Comparison of ENCODE assay signal across 1 cellular context in genomic region chr14:69152944-69153847, GRCh38.
TF ChIP-seq lines count a peak whose summit lies in the region.

Gene DCAF5, minus strand, starts transcription at chr14:69153119. Its CDS starts 141 bp downstream, at chr14:69152978.

TF ChIP-seq in K562, 482 proteins besides CTCF, POLR2A, EP300 and RAD21 (continued from another document and continues in another):
- peak in 1 of 2 experiments; percentile 37; a peak in 2 of 4 replicates for TF ChIP-seq MNT (conservative IDR thresholded peaks at IDR 0.05)
- TF ChIP-seq ZNF609 (CRISPR knock-in tag; IDR thresholded peaks at IDR 0.05; ENCODE audit: borderline replicate concordance), result no peak
- TF ChIP-seq SAFB2 (IDR thresholded peaks at IDR 0.05; ENCODE audit: borderline replicate concordance, low read depth, low read length, severe bottlenecking), result no peak
- no peak for TF ChIP-seq NCOA2 (IDR thresholded peaks at IDR 0.05; ENCODE audit: partially characterized antibody in 2 of 2)
- TF ChIP-seq ZSCAN32 (CRISPR knock-in tag; IDR thresholded peaks at IDR 0.05), result no peak
- TF ChIP-seq CBX3 (IDR thresholded peaks at IDR 0.05; ENCODE audit: borderline replicate concordance in 1 of 2, low read length in 2 of 2), result no peak
- TF ChIP-seq ZNF175 (CRISPR knock-in tag; IDR thresholded peaks at IDR 0.05; ENCODE audit: low read depth), result no peak
- no peak for TF ChIP-seq PRDM10 (IDR thresholded peaks at IDR 0.05; ENCODE audit: partially characterized antibody)
- no peak for TF ChIP-seq NR1H2 (CRISPR knock-in tag; IDR thresholded peaks at IDR 0.05)
- no peak for TF ChIP-seq NR2C2 (CRISPR knock-in tag; IDR thresholded peaks at IDR 0.05)
- no peak for TF ChIP-seq NR2C2 (tag; IDR thresholded peaks at IDR 0.05)
- TF ChIP-seq ZNF212 (CRISPR knock-in tag; IDR thresholded peaks at IDR 0.05), result no peak
- TF ChIP-seq PBX2 (CRISPR knock-in tag; IDR thresholded peaks at IDR 0.05; ENCODE audit: low read depth), result no peak
- no peak for TF ChIP-seq PBX2 (tag; conservative IDR thresholded peaks at IDR 0.05; ENCODE audit: low read depth)
- TF ChIP-seq RBM22 (IDR thresholded peaks at IDR 0.05; ENCODE audit: low read depth, low read length, poor library complexity, severe bottlenecking), result no peak
- TF ChIP-seq ZNF232 (CRISPR knock-in tag; IDR thresholded peaks at IDR 0.05), result no peak
- TF ChIP-seq BACH1 (tag; IDR thresholded peaks at IDR 0.05), result no peak
- TF ChIP-seq MYBL2 (IDR thresholded peaks at IDR 0.05; ENCODE audit: low read depth), result no peak
- no peak for TF ChIP-seq MYBL2 (CRISPR knock-in tag; IDR thresholded peaks at IDR 0.05; ENCODE audit: borderline replicate concordance)
- TF ChIP-seq ETS2 (tag; IDR thresholded peaks at IDR 0.05; ENCODE audit: borderline replicate concordance, poor library complexity, severe bottlenecking), result no peak
- TF ChIP-seq PRMT5 (CRISPR knock-in tag; IDR thresholded peaks at IDR 0.05), result no peak
- TF ChIP-seq RBM34 (IDR thresholded peaks at IDR 0.05; ENCODE audit: borderline replicate concordance, insufficient read depth, low read length), result no peak
- no peak for TF ChIP-seq RERE (CRISPR knock-in tag; IDR thresholded peaks at IDR 0.05; ENCODE audit: borderline replicate concordance)
- TF ChIP-seq NR0B1 (IDR thresholded peaks at IDR 0.05; ENCODE audit: partially characterized antibody), result no peak
